In the genomic region with DNA sequence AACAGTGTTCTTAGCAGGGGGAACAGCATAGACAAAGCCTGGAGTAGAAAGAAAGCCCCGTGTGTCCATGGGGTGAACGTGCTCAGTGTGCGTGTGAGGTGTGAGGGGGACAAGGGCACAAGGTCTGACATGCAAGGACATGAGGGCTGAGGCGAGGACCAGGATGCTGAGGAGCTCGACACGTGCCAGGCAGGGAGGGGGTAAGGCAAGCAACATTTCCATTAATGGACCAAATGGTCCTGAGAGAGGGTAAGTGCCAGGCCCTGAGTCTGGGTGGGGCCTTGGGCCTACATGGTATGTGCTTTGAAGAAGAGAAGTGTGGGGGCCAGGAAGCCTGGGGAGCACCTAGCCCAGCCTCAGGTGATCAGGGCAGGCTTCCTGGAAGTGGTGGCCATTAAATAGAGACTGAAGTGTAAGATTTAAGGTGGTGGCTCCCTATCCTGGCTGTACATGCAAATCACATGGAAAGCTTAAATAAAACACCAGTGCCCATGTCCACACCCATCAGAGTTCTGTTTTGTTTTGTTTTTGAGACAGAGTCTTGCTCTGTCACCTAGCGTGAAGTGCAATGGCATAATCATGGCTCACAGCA, we compare ENCODE assay signal across 22 cellular contexts. TPM values are rescaled to one million over a fixed set of nuclear protein-coding genes. Genes with fewer than 3 reads are reported as not detected.
DNase-seq lines count a peak whose midpoint lies in the region; ATAC-seq and TF ChIP-seq lines count a peak whose summit lies in the region.
"Had no signal": no experiment of that assay in that cellular context is flagged by ENCODE, and none has a peak within 500 bp of the region (broad histone marks: within the 10 kb centered on the region; RNA-seq: fewer than 3 reads in every experiment).

No MANE protein-coding gene starts in this region.

- ATAC-seq in RWPE2 (ENCODE audit: low read depth), result no peak
- no peak for ATAC-seq in left ventricle myocardium superior
- ATAC-seq: foreskin keratinocyte, psoas muscle had no signal

- peaks cover 3% of the 10 kb centered on the region for H3K4me1 Mint-ChIP-seq in activated naive CD4-positive, alpha-beta T cell treated with anti-CD3 and anti-CD28 coated beads, Interleukin-2, amount 50 U/mL, for 24 hours
- no peaks in the 10 kb centered on the region for H3K4me1 Mint-ChIP-seq in Calu3 (ENCODE audit: low read depth, unreplicated experiment)

- H3K9me3 ChIP-seq in RWPE2 (ENCODE audit: severe bottlenecking) (no peaks in the 10 kb centered on the region), spleen (no peaks in the 10 kb centered on the region), thyroid gland (no peaks in the 10 kb centered on the region)
- H3K9me3 ChIP-seq: breast epithelium, psoas muscle, suprapubic skin had no signal

- no peak for TF ChIP-seq POLR2A in spleen (IDR thresholded peaks at IDR 0.05)
- no peak for TF ChIP-seq POLR2A in thyroid gland (IDR thresholded peaks at IDR 0.05)

- H3K4me1 ChIP-seq in RWPE2 (ENCODE audit: insufficient read depth, poor library complexity, severe bottlenecking) (no peaks in the 10 kb centered on the region), spleen (peaks cover 0 to 19% (median 9%) of the 10 kb centered on the region in 6 donors), thyroid gland (no peaks in the 10 kb centered on the region)
- H3K4me1 ChIP-seq: breast epithelium, foreskin keratinocyte, neural progenitor cell, psoas muscle, suprapubic skin had no signal

- CTCF ChIA-PET in Calu3 (lab: Charles Lee), result no interaction called here

- WGBS in spleen, 5 donors, result 90 to 96% (median 94%) methylated on average over 7 of the region's 7 CpGs
- WGBS in thyroid gland, 2 donors, result 96 to 97% methylated on average over 7 of the region's 7 CpGs

- H3K27me3 ChIP-seq in RWPE2 (ENCODE audit: insufficient read depth, poor library complexity, severe bottlenecking) (no peaks in the 10 kb centered on the region), spleen (replicated peaks in 1 of 7) (no peaks in the 10 kb centered on the region), thyroid gland (no peaks in the 10 kb centered on the region)
- H3K27me3 ChIP-seq: breast epithelium, foreskin keratinocyte, neural progenitor cell, suprapubic skin had no signal

- peak overlapping the region; percentile 82 for H3K27ac Mint-ChIP-seq in activated naive CD4-positive, alpha-beta T cell treated with anti-CD3 and anti-CD28 coated beads, Interleukin-2, amount 50 U/mL, for 24 hours
- H3K27ac Mint-ChIP-seq in Calu3 (ENCODE audit: unreplicated experiment), result no peak overlapping the region
- H3K27ac Mint-ChIP-seq: IgD-negative memory B cell, neural progenitor cell had no signal

- H3K4me3 Mint-ChIP-seq in activated naive CD4-positive, alpha-beta T cell treated with anti-CD3 and anti-CD28 coated beads, Interleukin-2, amount 50 U/mL, for 24 hours, result no peak overlapping the region
- no peak overlapping the region for H3K4me3 Mint-ChIP-seq in Calu3 (ENCODE audit: low read depth, unreplicated experiment)
- H3K4me3 Mint-ChIP-seq: neural progenitor cell had no signal

- no peak for DNase-seq in activated naive CD4-positive, alpha-beta T cell treated with Interleukin-2 at 50 U/mL for 16 hours
- peak; percentile 29 for DNase-seq in RWPE2 (ENCODE audit: low spot score)
- DNase-seq in left ventricle myocardium superior, result peak; percentile 6
- peak; percentile 30 for DNase-seq in spleen
- no peak for DNase-seq in thyroid gland
- DNase-seq in DMS153 (lab: John Stamatoyannopoulos, UW), result no peak
- no peak for DNase-seq in Calu3
- DNase-seq: activated CD8-positive, alpha-beta memory T cell treated with anti-CD3 and anti-CD28 coated beads, Interleukin-2, amount 50 U/mL, for 4 hours; MM.1S; NCI-H146; NCI-H774; OCI-M1; stimulated activated CD8-positive, alpha-beta memory T cell treated with anti-CD3 and anti-CD28 coated beads, Interleukin-4, amount 100 ng/mL, for 48 hours had no signal

- no peaks in the 10 kb centered on the region for H3K27me3 Mint-ChIP-seq in activated naive CD4-positive, alpha-beta T cell treated with anti-CD3 and anti-CD28 coated beads, Interleukin-2, amount 50 U/mL, for 24 hours
- H3K27me3 Mint-ChIP-seq in Calu3 (ENCODE audit: unreplicated experiment), result no peaks in the 10 kb centered on the region
- H3K27me3 Mint-ChIP-seq: IgD-negative memory B cell had no signal

- H3K36me3 ChIP-seq in RWPE2 (ENCODE audit: low read depth), result no peaks in the 10 kb centered on the region
- H3K36me3 ChIP-seq in spleen, result peaks cover 0 to 100% (median 85%) of the 10 kb centered on the region in 6 donors
- H3K36me3 ChIP-seq in thyroid gland, result no peaks in the 10 kb centered on the region
- H3K36me3 ChIP-seq: breast epithelium, neural progenitor cell had no signal

- BruUV-seq in Calu3 (replicated peaks; lab: Mats Ljungman, UMichigan), result no TSS peak

- H3K9me3 Mint-ChIP-seq in activated naive CD4-positive, alpha-beta T cell treated with anti-CD3 and anti-CD28 coated beads, Interleukin-2, amount 50 U/mL, for 24 hours, result no peaks in the 10 kb centered on the region
- H3K9me3 Mint-ChIP-seq in Calu3 (ENCODE audit: low read depth, unreplicated experiment), result no peaks in the 10 kb centered on the region
- H3K9me3 Mint-ChIP-seq: IgD-negative memory B cell, neural progenitor cell had no signal

- H3K27ac ChIP-seq in RWPE2 (ENCODE audit: poor library complexity, severe bottlenecking), result no peak overlapping the region
- no peak overlapping the region for H3K27ac ChIP-seq in spleen
- H3K27ac ChIP-seq in thyroid gland, result no peak overlapping the region
- H3K27ac ChIP-seq: breast epithelium, epithelial cell of prostate, foreskin keratinocyte, HL-60, neural progenitor cell, psoas muscle, suprapubic skin had no signal

- TF ChIP-seq CTCF in RWPE2 (IDR thresholded peaks at IDR 0.05; ENCODE audit: poor library complexity, severe bottlenecking), result no peak
- no peak for TF ChIP-seq CTCF in spleen (IDR thresholded peaks at IDR 0.05 in 8 of 11, conservative IDR thresholded peaks at IDR 0.05 in 3 of 11)
- TF ChIP-seq CTCF in thyroid gland (IDR thresholded peaks at IDR 0.05), result no peak
- no peak for TF ChIP-seq CTCF in Calu3 (IDR thresholded peaks at IDR 0.05; ENCODE audit: unreplicated experiment)

- H3K36me3 Mint-ChIP-seq in activated naive CD4-positive, alpha-beta T cell treated with anti-CD3 and anti-CD28 coated beads, Interleukin-2, amount 50 U/mL, for 24 hours, result no peaks in the 10 kb centered on the region
- H3K36me3 Mint-ChIP-seq in Calu3 (ENCODE audit: insufficient read depth, unreplicated experiment), result peaks cover 22% of the 10 kb centered on the region
- H3K36me3 Mint-ChIP-seq: IgD-negative memory B cell, neural progenitor cell had no signal

- intact Hi-C loops in left ventricle myocardium superior (cut with micrococcal nuclease), result no loop called here
- intact Hi-C loops in spleen (cut with DNase I; ENCODE audit: low total_unique reads), result no loop called here
- intact Hi-C loops in thyroid gland (cut with DNase I), result no loop called here
- intact Hi-C loops in Calu3 (cut with micrococcal nuclease; ENCODE audit: unreplicated experiment), result no loop called here

- no peak overlapping the region for H3K4me3 ChIP-seq in RWPE2 (ENCODE audit: severe bottlenecking)
- no peak overlapping the region for H3K4me3 ChIP-seq in spleen
- H3K4me3 ChIP-seq in thyroid gland (replicated peaks in 1 of 3), result no peak overlapping the region
- H3K4me3 ChIP-seq: breast epithelium, neural progenitor cell, psoas muscle, suprapubic skin had no signal

RNA-seq across cellular contexts. Expression of a gene that starts 29.3 kb away (rescaled TPM):
- total RNA-seq in left ventricle myocardium superior (8.3 TPM), spleen (100 to 1,000 TPM in 5 of 7 donors, 10 to 100 TPM in 2; 68.6 to 158 (median 126) TPM), thyroid gland (1 to 10 TPM; 4.2 to 8.2 (median 7.1) TPM), Calu3 (2022) (67.7 and 71.4 TPM in 2 replicates)
- polyA plus RNA-seq in spleen, result 10 to 100 TPM in 2 of 3 donors, 1 to 10 TPM in 1; 9.8 to 32.3 (median 16.3) TPM

Comparison
In these comparisons a context has a peak if more than half of its experiments do, and no peak if none do; other contexts are left out.
1. DNase-seq: peak in RWPE2 (single experiment), left ventricle myocardium superior (single experiment) and spleen (single experiment); none in activated naive CD4-positive, alpha-beta T cell treated with Interleukin-2 at 50 U/mL for 16 hours (single experiment), thyroid gland (0 of 2), DMS153 (single experiment) and Calu3 (single experiment).